In the genomic region with DNA sequence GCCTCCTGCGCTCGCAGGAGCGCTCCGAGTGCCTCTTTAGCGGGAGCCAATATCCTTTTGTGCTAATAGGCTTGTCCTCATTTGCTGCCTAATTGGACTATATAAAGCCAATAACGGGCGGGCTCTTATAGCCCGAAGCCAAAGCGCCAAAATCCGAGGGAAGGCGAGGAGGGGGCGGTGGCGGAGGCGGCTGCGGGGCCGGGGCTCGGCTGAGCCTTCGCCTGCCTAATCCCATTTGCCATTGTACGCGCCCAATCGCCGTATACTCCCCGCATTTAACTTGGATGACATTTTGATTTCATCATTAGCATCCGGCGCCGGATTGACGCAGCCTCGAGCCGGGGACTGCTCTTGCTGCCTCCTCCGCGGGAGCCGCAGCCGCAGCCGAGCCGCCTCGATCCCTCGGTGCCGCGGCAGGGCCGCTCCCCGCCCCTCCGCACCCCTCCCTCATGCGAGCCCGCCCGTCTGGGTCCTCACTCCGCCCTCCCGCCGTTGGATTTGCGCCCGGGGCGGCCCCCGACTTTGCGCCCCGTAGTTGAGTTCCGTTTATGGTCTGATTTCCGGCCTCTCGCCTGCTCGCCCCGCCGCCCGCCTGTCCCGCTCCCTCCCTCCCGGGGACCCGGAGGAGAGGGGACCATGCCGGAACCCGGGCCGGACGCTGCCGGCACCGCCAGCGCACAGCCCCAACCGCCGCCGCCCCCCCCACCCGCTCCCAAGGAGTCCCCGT, we compare ENCODE assay signal across 8 cellular contexts. TPM values are rescaled to one million over a fixed set of nuclear protein-coding genes. Genes with fewer than 3 reads are reported as not detected.
DNase-seq lines count a peak whose midpoint lies in the region; ATAC-seq, FAIRE-seq and TF ChIP-seq lines count a peak whose summit lies in the region.
"Had no signal": no experiment of that assay in that cellular context is flagged by ENCODE, and none has a peak within 500 bp of the region (broad histone marks: within the 10 kb centered on the region; RNA-seq: fewer than 3 reads in every experiment).

HMX3 (plus strand) TSS at position 556 of the 727 bp plus-strand sequence; CDS start at position 637, 81 bp downstream.

- WGBS in right lobe of liver (ENCODE audit: insufficient coverage, low coverage, low lambda C conversion rate, missing lambda C conversion rate): 2% methylated on average over 35 of the region's 76 CpGs
- WGBS in thyroid gland, 2 donors: 2 to 4% methylated on average over 31 to 60 of the region's 76 CpGs

- no peak for TF ChIP-seq CTCF in GM13976 (IDR thresholded peaks at IDR 0.05; ENCODE audit: borderline replicate concordance, control extremely low read depth, extremely low read depth, insufficient read depth, missing control alignments)
- no peak for TF ChIP-seq CTCF in right lobe of liver (IDR thresholded peaks at IDR 0.05)
- TF ChIP-seq CTCF in thyroid gland (IDR thresholded peaks at IDR 0.05): no peak

- no peaks in the 10 kb centered on the region for H3K9me3 ChIP-seq in right lobe of liver
- no peaks in the 10 kb centered on the region for H3K9me3 ChIP-seq in thyroid gland

- intact Hi-C loops in right lobe of liver (cut with DNase I): loop anchor here in 1 of 2 donors (10.0 kb wide), 2 partner anchors 249 to 419 kb away; no protein-coding TSS in a partner anchor
- intact Hi-C loops in thyroid gland (cut with DNase I): no loop called here

- FAIRE-seq in RCC 7860 (lab: Jason Lieb, UNC): no peak
- FAIRE-seq: TTC549 had no signal

- in situ Hi-C loops in GM13976 (cut with MboI; ENCODE audit: low sequenced_read_pairs, unreplicated experiment): no loop called here

- H3K27me3 ChIP-seq in right lobe of liver (peaks cover 23 to 67% of the 10 kb centered on the region in 2 donors), thyroid gland (peaks cover 67% of the 10 kb centered on the region)

- DNase-seq in GM13976 (ENCODE audit: low spot score) (peak; percentile 85), NCI-H1105 treated with DMSO at 0.1 percent for 48 hours (lab: John Stamatoyannopoulos, UW) (peak; percentile 49), right lobe of liver (no peak), thyroid gland (no peak), RCC 7860 (ENCODE audit: low spot score) (no peak)
- peak; percentile 65 to 71 for DNase-seq in activated T-cell treated with anti-CD3 and anti-CD28 coated beads, Interleukin-2, amount 50 U/mL, for 48 hours

- H3K27ac ChIP-seq in right lobe of liver (no peak within 1 kb of the TSS), thyroid gland (no peak within 1 kb of the TSS)

- ATAC-seq in right lobe of liver (no peak), GM19023 (IDR thresholded peaks at IDR 0.05; ENCODE audit: unreplicated experiment) (no peak)

- no peak for TF ChIP-seq POLR2A in right lobe of liver (IDR thresholded peaks at IDR 0.05)
- TF ChIP-seq POLR2A in thyroid gland (IDR thresholded peaks at IDR 0.05): no peak

- H3K4me1 ChIP-seq in right lobe of liver (peaks cover 0 to 54% (median 12%) of the 10 kb centered on the region in 4 donors), thyroid gland (peaks cover 35 to 58% of the 10 kb centered on the region in 2 donors)

- peak within 1 kb of the TSS in 2 of 3 donors; percentile 14 to 29 for H3K4me3 ChIP-seq in right lobe of liver
- peak within 1 kb of the TSS in 1 of 3 donors; percentile 13 for H3K4me3 ChIP-seq in thyroid gland (replicated peaks in 1 of 3)

- H3K36me3 ChIP-seq in right lobe of liver: no peaks in the 10 kb centered on the region
- no peaks in the 10 kb centered on the region for H3K36me3 ChIP-seq in thyroid gland

RNA-seq across cellular contexts. Expression of gene HMX3, which starts in this region (rescaled TPM):
- total RNA-seq in right lobe of liver: not detected
- total RNA-seq in thyroid gland: not detected

Comparison
In these comparisons a context has a peak if more than half of its experiments do, and no peak if none do; other contexts are left out.
1. DNase-seq: peak in GM13976 (single experiment), NCI-H1105 treated with DMSO at 0.1 percent for 48 hours (single experiment) and activated T-cell treated with anti-CD3 and anti-CD28 coated beads, Interleukin-2, amount 50 U/mL, for 48 hours (2 of 2); none in right lobe of liver (0 of 3), thyroid gland (0 of 2) and RCC 7860 (single experiment).